Comparison of ENCODE assay signal across 21 cellular contexts in genomic region chr3:170079466-170080165, GRCh38. TPM values are rescaled to one million over a fixed set of nuclear protein-coding genes. Genes with fewer than 3 reads are reported as not detected.
DNase-seq lines count a peak whose midpoint lies in the region; ATAC-seq and TF ChIP-seq lines count a peak whose summit lies in the region.
"Had no signal": no experiment of that assay in that cellular context is flagged by ENCODE, and none has a peak within 500 bp of the region (broad histone marks: within the 10 kb centered on the region; RNA-seq: fewer than 3 reads in every experiment).

No MANE protein-coding gene starts in this region.

- H3K4me3 ChIP-seq in endodermal cell (ENCODE audit: low read length): no peak overlapping the region
- H3K4me3 ChIP-seq: gastroesophageal sphincter, prostate gland, skin epidermis, upper lobe of right lung had no signal

- H3K4me1 Mint-ChIP-seq in T-helper 1 cell treated with Interleukin-12 subunit alpha and Interleukin-12 subunit beta and Interleukin-4 antibody, amounts not matched to agents 30 μg/mL and 1 μg/mL, for 36 hours (ENCODE audit: low read depth): peaks cover 8% of the 10 kb centered on the region
- peaks cover 11% of the 10 kb centered on the region for H3K4me1 Mint-ChIP-seq in endodermal cell
- H3K4me1 Mint-ChIP-seq: CD14-positive monocyte had no signal

- H3K9me3 Mint-ChIP-seq in T-helper 1 cell treated with Interleukin-12 subunit alpha and Interleukin-12 subunit beta and Interleukin-4 antibody, amounts not matched to agents 30 μg/mL and 1 μg/mL, for 36 hours: no peaks in the 10 kb centered on the region
- H3K9me3 Mint-ChIP-seq in endodermal cell: no peaks in the 10 kb centered on the region

- 83 to 84% methylated on average over 2 of the region's 2 CpGs for WGBS in endodermal cell (ENCODE audit: insufficient coverage in 1 of 2, insufficient read length in 1 of 2), 2 experiments

- H3K27ac Mint-ChIP-seq in T-helper 1 cell treated with Interleukin-12 subunit alpha and Interleukin-12 subunit beta and Interleukin-4 antibody, amounts not matched to agents 30 μg/mL and 1 μg/mL, for 36 hours: peak overlapping the region; percentile 2
- peak overlapping the region; percentile 14 for H3K27ac Mint-ChIP-seq in endodermal cell
- H3K27ac Mint-ChIP-seq: activated CD4-positive, alpha-beta T cell treated with anti-CD3 and anti-CD28 coated beads for 36 hours; CD14-positive monocyte had no signal

- H3K4me3 Mint-ChIP-seq in T-helper 1 cell treated with Interleukin-12 subunit alpha and Interleukin-12 subunit beta and Interleukin-4 antibody, amounts not matched to agents 30 μg/mL and 1 μg/mL, for 36 hours: no peak overlapping the region
- no peak overlapping the region for H3K4me3 Mint-ChIP-seq in endodermal cell
- H3K4me3 Mint-ChIP-seq: activated CD4-positive, alpha-beta T cell treated with anti-CD3 and anti-CD28 coated beads for 36 hours; CD14-positive monocyte had no signal

- no peak for DNase-seq in T-helper 1 cell
- DNase-seq in endodermal cell: no peak
- no peak for DNase-seq in left lobe of liver (ENCODE audit: low spot score)
- no peak for DNase-seq in stimulated activated naive CD8-positive, alpha-beta T cell treated with anti-CD3 and anti-CD28 coated beads, Interleukin-15, Interleukin-2, amounts not matched to agents 100 U/mL and 50 U/mL, for 24 hours
- no peak for DNase-seq in NCI-H2196 treated with DMSO at 0.1 percent for 48 hours (lab: John Stamatoyannopoulos, UW; ENCODE audit: unreplicated experiment)
- DNase-seq in effector CD4-positive, alpha-beta T cell: no peak
- DNase-seq: activated CD4-positive, alpha-beta T cell treated with anti-CD3 and anti-CD28 coated beads for 36 hours; dermis blood vessel endothelial cell; mammary epithelial cell; naive B cell; NCI-H1092; NCI-H2029 treated with DMSO at 0.1 percent for 48 hours; NCI-H510A; stimulated activated CD4-positive, alpha-beta T cell treated with anti-CD3 and anti-CD28 coated beads, Interleukin-2, amount 100 ng/mL, for 48 hours; upper lobe of right lung had no signal

- ATAC-seq in left lobe of liver (peak; percentile 42), HG02970 (IDR thresholded peaks at IDR 0.05; ENCODE audit: low FRiP score, unreplicated experiment) (no peak)
- no peak for ATAC-seq in stimulated activated naive CD8-positive, alpha-beta T cell treated with anti-CD3 and anti-CD28 coated beads, Interleukin-15, Interleukin-2, amounts not matched to agents 100 U/mL and 50 U/mL, for 24 hours
- ATAC-seq: activated CD4-positive, alpha-beta T cell treated with anti-CD3 and anti-CD28 coated beads for 36 hours; gastroesophageal sphincter; upper lobe of right lung had no signal

- no peak for TF ChIP-seq CTCF in endodermal cell (conservative IDR thresholded peaks at IDR 0.05)

- peaks cover 7% of the 10 kb centered on the region for H3K4me1 ChIP-seq in endodermal cell (ENCODE audit: control insufficient read depth, insufficient read depth, low read length)
- H3K4me1 ChIP-seq: gastroesophageal sphincter, prostate gland, upper lobe of right lung had no signal

- H3K36me3 ChIP-seq in endodermal cell (ENCODE audit: control insufficient read depth, insufficient read depth, low read length): no peaks in the 10 kb centered on the region
- H3K36me3 ChIP-seq: prostate gland had no signal

- H3K27me3 Mint-ChIP-seq in T-helper 1 cell treated with Interleukin-12 subunit alpha and Interleukin-12 subunit beta and Interleukin-4 antibody, amounts not matched to agents 30 μg/mL and 1 μg/mL, for 36 hours (ENCODE audit: low read depth): no peaks in the 10 kb centered on the region
- no peaks in the 10 kb centered on the region for H3K27me3 Mint-ChIP-seq in endodermal cell (ENCODE audit: insufficient read depth)
- H3K27me3 Mint-ChIP-seq: activated CD4-positive, alpha-beta T cell treated with anti-CD3 and anti-CD28 coated beads for 36 hours; naive B cell had no signal

- H3K27ac ChIP-seq in endodermal cell (ENCODE audit: low read depth, low read length): no peak overlapping the region
- H3K27ac ChIP-seq: gastroesophageal sphincter, skin epidermis, upper lobe of right lung had no signal

- peaks cover 21% of the 10 kb centered on the region for H3K36me3 Mint-ChIP-seq in T-helper 1 cell treated with Interleukin-12 subunit alpha and Interleukin-12 subunit beta and Interleukin-4 antibody, amounts not matched to agents 30 μg/mL and 1 μg/mL, for 36 hours (ENCODE audit: low read depth)
- peaks cover 15% of the 10 kb centered on the region for H3K36me3 Mint-ChIP-seq in endodermal cell (ENCODE audit: low read depth)

- H3K9me3 ChIP-seq in endodermal cell (ENCODE audit: control insufficient read depth, low read length): no peaks in the 10 kb centered on the region
- H3K9me3 ChIP-seq: gastroesophageal sphincter, prostate gland, upper lobe of right lung had no signal

- H3K9ac ChIP-seq in endodermal cell (ENCODE audit: extremely low read depth, low read length, poor library complexity, severe bottlenecking): no peak overlapping the region

- H3K27me3 ChIP-seq in endodermal cell (ENCODE audit: control insufficient read depth, insufficient read depth, low read length, poor library complexity, severe bottlenecking): no peaks in the 10 kb centered on the region
- H3K27me3 ChIP-seq: gastroesophageal sphincter, upper lobe of right lung had no signal

RNA-seq across cellular contexts. Expression of gene GPR160, which starts 41.8 kb away (rescaled TPM):
- total RNA-seq in endodermal cell: 1 to 10 TPM; 6.9 to 8.6 TPM
- polyA plus RNA-seq in endodermal cell (2013, experiment 1 of 2): 2.1 TPM
- polyA plus RNA-seq in endodermal cell (2013, experiment 2 of 2): 1.1 TPM
- total RNA-seq in left lobe of liver: 0.96 TPM
